2 cellular contexts compared by ENCODE assay signal in the genomic region with DNA sequence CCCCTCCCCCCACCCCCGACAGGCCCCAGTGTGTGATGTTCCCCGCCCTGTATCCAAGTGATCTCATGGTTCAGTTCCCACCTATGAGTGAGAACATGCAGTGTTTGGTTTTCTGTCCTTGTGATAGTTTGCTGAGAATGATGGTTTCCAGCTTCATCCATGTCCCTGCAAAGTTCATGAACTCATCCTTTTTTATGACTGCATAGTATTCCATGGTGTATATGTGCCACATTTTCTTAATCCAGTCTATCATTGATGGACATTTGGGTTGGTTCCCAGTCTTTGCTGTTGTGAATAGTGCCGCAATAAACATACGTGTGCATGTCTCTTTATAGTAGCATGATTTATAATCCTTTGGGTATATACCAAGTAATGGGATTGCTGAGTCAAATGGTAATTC. TPM values are rescaled to one million over a fixed set of nuclear protein-coding genes. Genes with fewer than 3 reads are reported as not detected.
DNase-seq lines count a peak whose midpoint lies in the region; ATAC-seq, FAIRE-seq and TF ChIP-seq lines count a peak whose summit lies in the region.
"Not testable (repeated sequence)": the region's sequence is repeated elsewhere in the genome, so short reads cannot be mapped to it uniquely, and the experiment has no call there.

No MANE protein-coding gene starts in this region.

- not testable (repeated sequence) for BruUV-seq in K562 (replicated peaks; lab: Mats Ljungman, UMichigan)

- POLR2A ChIA-PET in HEK293 (lab: Yijun Ruan, JAX); K562 (lab: Yijun Ruan, JAX): not testable (repeated sequence)

- in situ Hi-C loops in K562 (cut with MboI) = not testable (repeated sequence)

- FAIRE-seq in K562 (lab: Jason Lieb, UNC) = not testable (repeated sequence)

- H3K9me3 ChIP-seq in HEK293 (ENCODE audit: control insufficient read depth, insufficient read depth, low read depth, low read length); K562 (replicated peaks; ENCODE audit: control insufficient read depth, insufficient read depth, low read depth, low read length): not testable (repeated sequence)

- not testable (repeated sequence) for H3K79me2 ChIP-seq in K562 (ENCODE audit: control insufficient read depth, insufficient read depth, low read length)

- WGBS in K562 (ENCODE audit: insufficient coverage, low coverage, missing lambda C conversion rate) = 35% methylated on average over 4 of the region's 4 CpGs

- not testable (repeated sequence) for H3K4me2 ChIP-seq in K562 (ENCODE audit: insufficient read depth, low read length)

- not testable (repeated sequence) for H3K36me3 ChIP-seq in HEK293 (ENCODE audit: control insufficient read depth in 2 of 2, insufficient read depth in 1 of 2, low read length in 2 of 2); K562 (ENCODE audit: control insufficient read depth, insufficient read depth, low read length)

- not testable (repeated sequence) for TF ChIP-seq CTCF in HEK293 (tag by site-specific recombination; IDR thresholded peaks at IDR 0.05); K562 (IDR thresholded peaks at IDR 0.05 in 2 of 3, conservative IDR thresholded peaks at IDR 0.05 in 1 of 3; ENCODE audit: insufficient read depth in 2 of 3, low read depth in 1 of 3, low read length in 3 of 3)

- not testable (repeated sequence) for H3K9me1 ChIP-seq in K562 (ENCODE audit: control insufficient read depth, insufficient read depth, low read length)

- not testable (repeated sequence) for H3K27ac ChIP-seq in HEK293 (ENCODE audit: extremely low read depth, low read depth, low read length); K562 (ENCODE audit: extremely low read depth, low read depth, low read length)

- DNase-seq in K562 (ENCODE audit: extremely low read depth in 1 of 4, low spot score in 3 of 4) = not testable (repeated sequence)

- intact Hi-C loops in K562 (cut with micrococcal nuclease) = not testable (repeated sequence)

- not testable (repeated sequence) for H3K4me1 ChIP-seq in HEK293 (ENCODE audit: control insufficient read depth, insufficient read depth, low read length); K562 (replicated peaks in 1 of 2; ENCODE audit: control insufficient read depth in 2 of 2, insufficient read depth in 2 of 2, low read length in 2 of 2)

- not testable (repeated sequence) for H3K9ac ChIP-seq in K562 (ENCODE audit: insufficient read depth in 1 of 2, low read depth in 2 of 2, low read length in 2 of 2)

- H2AFZ ChIP-seq in K562 (ENCODE audit: low read depth, low read length) = not testable (repeated sequence)

- not testable (repeated sequence) for ATAC-seq in K562

- not testable (repeated sequence) for TF ChIP-seq RAD21 in K562 (CRISPR knock-in tag; conservative IDR thresholded peaks at IDR 0.05 in 1 of 2, IDR thresholded peaks at IDR 0.05 in 1 of 2)

- not testable (repeated sequence) for TF ChIP-seq POLR2A in K562 (conservative IDR thresholded peaks at IDR 0.05)

- not testable (repeated sequence) for TF ChIP-seq EP300 in K562 (IDR thresholded peaks at IDR 0.05; ENCODE audit: low read length)

- CTCF ChIA-PET in HEK293 (lab: Yijun Ruan, JAX); K562 (lab: Yijun Ruan, JAX; ENCODE audit: low intra/inter-chr PET ratio): not testable (repeated sequence)

- not testable (repeated sequence) for H4K20me1 ChIP-seq in K562 (replicated peaks; ENCODE audit: control insufficient read depth, insufficient read depth, low read length)

- H3K27me3 ChIP-seq in K562 (ENCODE audit: control insufficient read depth in 2 of 2, insufficient read depth in 2 of 2, low read length in 2 of 2) = not testable (repeated sequence)

- not testable (repeated sequence) for H3K4me3 ChIP-seq in HEK293 (ENCODE audit: low read depth, low read length); K562

TF ChIP-seq in HEK293, 187 proteins besides CTCF, POLR2A, EP300 and RAD21:
- peak; percentile 97 for TF ChIP-seq ZNF146 (tag by site-specific recombination; IDR thresholded peaks at IDR 0.05)
- TF ChIP-seq, protein P1, sequence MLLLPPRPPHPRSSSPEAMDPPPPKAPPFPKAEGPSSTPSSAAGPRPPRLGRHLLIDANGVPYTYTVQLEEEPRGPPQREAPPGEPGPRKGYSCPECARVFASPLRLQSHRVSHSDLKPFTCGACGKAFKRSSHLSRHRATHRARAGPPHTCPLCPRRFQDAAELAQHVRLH (tag by site-specific recombination; IDR thresholded peaks at IDR 0.05) = peak; percentile 70; the same call in 1 of the 2 replicates
- TF ChIP-seq, protein P2, sequence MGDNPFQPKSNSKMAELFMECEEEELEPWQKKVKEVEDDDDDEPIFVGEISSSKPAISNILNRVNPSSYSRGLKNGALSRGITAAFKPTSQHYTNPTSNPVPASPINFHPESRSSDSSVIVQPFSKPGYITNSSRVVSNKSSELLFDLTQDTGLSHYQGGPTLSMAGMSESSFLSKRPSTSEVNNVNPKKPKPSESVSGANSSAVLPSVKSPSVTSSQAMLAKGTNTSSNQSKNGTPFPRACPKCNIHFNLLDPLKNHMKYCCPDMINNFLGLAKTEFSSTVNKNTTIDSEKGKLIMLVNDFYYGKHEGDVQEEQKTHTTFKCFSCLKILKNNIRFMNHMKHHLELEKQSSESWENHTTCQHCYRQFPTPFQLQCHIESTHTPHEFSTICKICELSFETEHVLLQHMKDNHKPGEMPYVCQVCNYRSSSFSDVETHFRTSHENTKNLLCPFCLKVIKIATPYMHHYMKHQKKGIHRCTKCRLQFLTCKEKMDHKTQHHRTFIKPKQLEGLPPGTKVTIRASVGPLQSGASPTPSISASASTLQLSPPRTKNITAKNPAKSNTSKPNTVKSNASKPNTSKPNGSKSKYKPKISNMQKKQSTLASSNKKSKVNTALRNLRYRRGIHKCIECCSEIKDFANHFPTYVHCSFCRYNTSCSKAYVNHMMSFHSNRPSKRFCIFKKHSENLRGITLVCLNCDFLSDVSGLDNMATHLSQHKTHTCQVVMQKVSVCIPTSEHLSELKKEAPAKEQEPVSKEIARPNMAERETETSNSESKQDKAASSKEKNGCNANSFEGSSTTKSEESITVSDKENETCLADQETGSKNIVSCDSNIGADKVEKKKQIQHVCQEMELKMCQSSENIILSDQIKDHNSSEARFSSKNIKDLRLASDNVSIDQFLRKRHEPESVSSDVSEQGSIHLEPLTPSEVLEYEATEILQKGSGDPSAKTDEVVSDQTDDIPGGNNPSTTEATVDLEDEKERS (tag by site-specific recombination; IDR thresholded peaks at IDR 0.05) = peak; percentile 66; the same call in 1 of the 2 replicates

TF ChIP-seq in K562, 482 proteins besides CTCF, POLR2A, EP300 and RAD21:
- TF ChIP-seq BCOR (IDR thresholded peaks at IDR 0.05) = 0 out of 2 replicates have a peak, but pooled peaks have one; percentile 15
- peak; percentile 66 for TF ChIP-seq ZNF146 (CRISPR knock-in tag; IDR thresholded peaks at IDR 0.05; ENCODE audit: unreplicated experiment)

RNA-seq across cellular contexts. Expression of a gene that starts 21.7 kb away (rescaled TPM):
- 12.1 and 22.5 TPM in 2 replicates for total RNA-seq in K562 (2011; cell fraction: chromatin; rRNA removed; ENCODE audit: low replicate concordance)
- 4.5 and 6.1 TPM in 2 replicates for total RNA-seq in K562 (2011; cell fraction: nucleolus; rRNA removed)
- 22.1 and 43.9 TPM in 2 replicates for total RNA-seq in K562 (2011; cell fraction: nucleoplasm; rRNA removed)
- 3.7 and 4.7 TPM in 2 replicates for total RNA-seq in K562 (2014; rRNA removed)
- 5.5 and 6.3 TPM in 2 replicates for total RNA-seq in K562 (2014; rRNA removed; fragmentation: Illumina TruSeq; extraction: Trizol)
- total RNA-seq in K562 (2015; rRNA removed; fragmentation: Illumina TruSeq; extraction: Trizol) = 6.0 and 7.0 TPM in 2 replicates
- 6.1 and 6.5 TPM in 2 replicates for total RNA-seq in K562 (2021)
- polyA plus RNA-seq in K562 (2011; rRNA removed) = 8.6 and 9.1 TPM in 2 replicates
- polyA plus RNA-seq in K562 (2011; cell fraction: cytosol; rRNA removed) = 2.5 and 6.2 TPM in 2 replicates
- polyA plus RNA-seq in K562 (2011; cell fraction: nucleus; rRNA removed) = 9.3 and 11.5 TPM in 2 replicates
- polyA plus RNA-seq in K562 (2012) = 2.9 and 4.4 TPM in 2 replicates
- 3.6 and 5.6 TPM in 2 replicates for polyA plus RNA-seq in K562 (2014; fragmentation: Illumina TruSeq; extraction: Trizol)
- polyA plus RNA-seq in K562 (2014; fragmentation: Nextera tagmentation; extraction: Ambion mirVana) = 1 to 10 TPM; 1.0 to 1.2 TPM
- polyA plus RNA-seq in K562 (2014; rRNA removed) = 3.3 and 3.9 TPM in 2 replicates
- polyA minus RNA-seq in K562 (2011; rRNA and poly(A)+ RNA removed) = 20.0 and 33.6 TPM in 2 replicates
- 5.6 and 6.2 TPM in 2 replicates for polyA minus RNA-seq in K562 (2011; cell fraction: cytosol; rRNA and poly(A)+ RNA removed)
- 24.0 and 37.2 TPM in 2 replicates for polyA minus RNA-seq in K562 (2011; cell fraction: nucleus; rRNA and poly(A)+ RNA removed)
